Comparison of ENCODE assay signal across 9 cellular contexts in the genomic region with DNA sequence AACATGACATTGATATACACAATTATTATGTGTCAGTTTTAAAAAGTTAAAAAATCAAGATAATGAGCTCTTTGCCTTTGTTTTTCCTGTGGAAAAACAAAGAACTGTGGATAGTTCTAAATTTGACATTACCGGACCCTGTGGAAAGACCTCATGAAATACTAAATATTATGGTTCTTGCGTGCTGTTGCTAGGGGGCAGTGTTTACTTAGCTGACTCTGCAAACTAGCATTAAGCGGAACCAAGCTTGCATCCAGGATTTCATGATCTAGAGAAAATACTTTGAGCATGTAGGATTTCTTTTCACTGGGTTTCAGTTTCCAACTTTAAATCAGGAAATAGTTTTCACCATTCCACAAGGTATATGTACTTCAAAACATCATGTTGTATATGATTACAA. TPM values are rescaled to one million over a fixed set of nuclear protein-coding genes. Genes with fewer than 3 reads are reported as not detected.
DNase-seq lines count a peak whose midpoint lies in the region; ATAC-seq, FAIRE-seq and TF ChIP-seq lines count a peak whose summit lies in the region.
"Had no signal": no experiment of that assay in that cellular context is flagged by ENCODE, and none has a peak within 500 bp of the region (broad histone marks: within the 10 kb centered on the region; RNA-seq: fewer than 3 reads in every experiment).

No MANE protein-coding gene starts in this region.

- no peak for FAIRE-seq in H54 (lab: Jason Lieb, UNC)

- TF ChIP-seq POLR2A in H54 (IDR thresholded peaks at IDR 0.05; ENCODE audit: low read depth, low read length): no peak

- ATAC-seq in HG03039 (IDR thresholded peaks at IDR 0.05; ENCODE audit: unreplicated experiment): no peak

- DNase-seq in SIG-M5 treated with dmso at 0.1 percent for 504 hours (lab: John Stamatoyannopoulos, UW; ENCODE audit: unreplicated experiment) (peak; percentile 61), SIG-M5 (lab: John Stamatoyannopoulos, UW) (no peak), LoVo (ENCODE audit: low spot score) (peak; percentile 16), RKO (ENCODE audit: low spot score) (peak; percentile 73), epidermal melanocyte (ENCODE audit: insufficient read length, low spot score) (peak; percentile 54), myocyte (ENCODE audit: low read depth) (peak; percentile 57), H54 (ENCODE audit: insufficient read length, low spot score) (no peak)

RNA-seq across cellular contexts. Expression of gene CLCN4, which starts 33.6 kb away (rescaled TPM):
- 17.2 and 19.1 TPM in 2 replicates for total RNA-seq in myocyte
- polyA plus RNA-seq in myocyte (2012): 7.1 TPM
- polyA plus RNA-seq: CD4-positive, alpha-beta memory T cell had no signal

Comparison
In these comparisons a context has a peak if more than half of its experiments do, and no peak if none do; other contexts are left out.
1. DNase-seq: peak in SIG-M5 treated with dmso at 0.1 percent for 504 hours (single experiment), LoVo (single experiment), RKO (single experiment), epidermal melanocyte (single experiment) and myocyte (single experiment); none in SIG-M5 (single experiment) and H54 (single experiment).